20 cellular contexts compared by ENCODE assay signal in genomic region chr13:38753878-38754277, GRCh38.
"Had no signal": no experiment of that assay in that cellular context is flagged by ENCODE, and none has a peak within 500 bp of the region (broad histone marks: within the 10 kb centered on the region; RNA-seq: fewer than 3 reads in every experiment).

No MANE protein-coding gene starts in this region.

- DNase-seq: activated CD4-positive, alpha-beta memory T cell treated with anti-CD3 and anti-CD28 coated beads for 36 hours; activated CD4-positive, alpha-beta T cell treated with anti-CD3 and anti-CD28 coated beads for 4 hours; activated CD4-positive, CD25-positive, alpha-beta regulatory T cell; activated effector memory CD4-positive, alpha-beta T cell treated with Interleukin-2 at 50 U/mL for 16 hours; activated naive CD4-positive, alpha-beta T cell treated with anti-CD3 and anti-CD28 coated beads for 36 hours; activated T-cell treated with anti-CD3 and anti-CD28 coated beads, Interleukin-2, amount 50 U/mL, for 48 hours; dermis blood vessel endothelial cell; effector CD8-positive, alpha-beta T cell; foreskin melanocyte; left colon; mesenchymal stem cell; naive B cell; stimulated activated CD4-positive, alpha-beta T cell treated with anti-CD3 and anti-CD28 coated beads, Interleukin-2, amount 100 ng/mL, for 48 hours; stimulated activated CD8-positive, alpha-beta memory T cell treated with anti-CD3 and anti-CD28 coated beads, Interleukin-4, amount 100 ng/mL, for 48 hours; stimulated activated naive B cell treated with anti-CD40 and anti-IgM and Interleukin-4, amounts not matched to agents 10 μg/mL and 1 μg/mL and 100 μg/mL, for 72 hours; T1000; transverse colon had no signal

- H3K36me3 ChIP-seq: prostate gland, transverse colon, vagina had no signal

- H3K27ac ChIP-seq: prostate gland, transverse colon, vagina had no signal

- ATAC-seq: left colon; stimulated activated naive B cell treated with anti-CD40 and anti-IgM and Interleukin-4, amounts not matched to agents 10 μg/mL and 1 μg/mL and 100 μg/mL, for 72 hours had no signal

- H3K27me3 ChIP-seq: transverse colon, vagina had no signal

- H3K4me3 ChIP-seq: prostate gland, transverse colon, vagina had no signal

- H3K4me1 ChIP-seq: prostate gland, transverse colon, vagina had no signal

- H3K9me3 ChIP-seq: prostate gland, transverse colon, vagina had no signal

- FAIRE-seq: islet of Langerhans had no signal
